29 cellular contexts compared by ENCODE assay signal in the genomic region with DNA sequence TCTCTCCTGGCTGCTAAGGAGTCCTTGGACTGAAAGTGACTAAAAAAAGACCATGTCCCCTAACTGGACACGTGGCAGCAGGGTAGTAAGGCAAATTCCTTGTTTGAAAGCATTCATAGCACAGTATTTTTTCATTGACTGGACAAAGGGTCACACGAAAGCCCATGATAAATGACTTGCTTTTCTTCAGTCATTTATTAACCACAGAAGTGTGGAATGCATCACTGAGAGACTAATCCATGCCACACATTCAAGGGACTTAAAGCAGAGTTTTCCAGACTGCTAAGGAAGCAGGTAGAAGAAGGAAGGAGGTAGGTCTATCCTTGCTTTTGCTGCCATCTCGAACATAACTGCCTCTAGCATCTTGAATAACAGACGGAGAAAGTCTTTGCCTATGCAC. TPM values are rescaled to one million over a fixed set of nuclear protein-coding genes. Genes with fewer than 3 reads are reported as not detected.
"Had no signal": no experiment of that assay in that cellular context is flagged by ENCODE, and none has a peak within 500 bp of the region (broad histone marks: within the 10 kb centered on the region; RNA-seq: fewer than 3 reads in every experiment).

No MANE protein-coding gene starts in this region.

- H3K4me2 ChIP-seq: neural progenitor cell had no signal

- H3K9ac ChIP-seq: neural progenitor cell had no signal

- H3K4me3 Mint-ChIP-seq: mesothelial cell of epicardium; naive B cell; natural killer cell treated with Interleukin-12 subunit alpha and Interleukin-12 subunit beta and Interleukin-15 and Interleukin-18, amount 100 ng/mL, for 72 hours; neural progenitor cell; stimulated activated memory B cell treated with anti-CD40 and anti-IgM and Interleukin-4, amounts not matched to agents 10 μg/mL and 1 μg/mL and 100 μg/mL, for 72 hours had no signal

- H2AFZ ChIP-seq: neural progenitor cell had no signal

- H3K27me3 ChIP-seq: gastrocnemius medialis, neural progenitor cell, right atrium auricular region, spleen, testis, tibial artery, upper lobe of left lung had no signal

- H3K27ac ChIP-seq: dorsolateral prefrontal cortex, gastrocnemius medialis, neural progenitor cell, right atrium auricular region, skin epidermis, spleen, testis, tibial artery, upper lobe of left lung had no signal

- H3K36me3 ChIP-seq: gastrocnemius medialis, neural progenitor cell, right atrium auricular region, spleen, tibial artery, upper lobe of left lung had no signal

- DNase-seq: central memory CD4-positive, alpha-beta T cell; dorsolateral prefrontal cortex; effector CD4-positive, alpha-beta T cell; foreskin fibroblast; gastrocnemius medialis; head of caudate nucleus; kidney glomerular epithelial cell; mesenchymal stem cell; mucosa of descending colon; naive B cell; spleen; stimulated activated CD4-positive, alpha-beta T cell treated with anti-CD3 and anti-CD28 coated beads, Interleukin-4, amount 100 ng/mL, for 4 hours; stimulated activated naive CD8-positive, alpha-beta T cell treated with anti-CD3 and anti-CD28 coated beads, Interleukin-15, Interleukin-2, amounts not matched to agents 100 U/mL and 50 U/mL, for 24 hours; substantia nigra; testis; tibial artery; upper lobe of left lung had no signal

- H3K4me3 ChIP-seq: dorsolateral prefrontal cortex, gastrocnemius medialis, mucosa of descending colon, neural progenitor cell, right atrium auricular region, skin epidermis, spleen, testis, tibial artery, upper lobe of left lung had no signal

- H3K27ac Mint-ChIP-seq: mesothelial cell of epicardium; naive B cell; natural killer cell treated with Interleukin-12 subunit alpha and Interleukin-12 subunit beta and Interleukin-15 and Interleukin-18, amount 100 ng/mL, for 72 hours; neural progenitor cell; stimulated activated memory B cell treated with anti-CD40 and anti-IgM and Interleukin-4, amounts not matched to agents 10 μg/mL and 1 μg/mL and 100 μg/mL, for 72 hours had no signal

- H3K4me1 ChIP-seq: gastrocnemius medialis, neural progenitor cell, right atrium auricular region, spleen, testis, tibial artery, upper lobe of left lung had no signal

- H3K9me3 Mint-ChIP-seq: mesothelial cell of epicardium; natural killer cell treated with Interleukin-12 subunit alpha and Interleukin-12 subunit beta and Interleukin-15 and Interleukin-18, amount 100 ng/mL, for 72 hours; neural progenitor cell; stimulated activated memory B cell treated with anti-CD40 and anti-IgM and Interleukin-4, amounts not matched to agents 10 μg/mL and 1 μg/mL and 100 μg/mL, for 72 hours had no signal

- H3K4me1 Mint-ChIP-seq: naive B cell; neural progenitor cell; stimulated activated memory B cell treated with anti-CD40 and anti-IgM and Interleukin-4, amounts not matched to agents 10 μg/mL and 1 μg/mL and 100 μg/mL, for 72 hours had no signal

- H3K9me3 ChIP-seq: gastrocnemius medialis, mucosa of descending colon, right atrium auricular region, spleen, testis, tibial artery, upper lobe of left lung had no signal

- ATAC-seq: esophagus mucosa; gastrocnemius medialis; mucosa of descending colon; natural killer cell treated with Interleukin-12 subunit alpha and Interleukin-12 subunit beta and Interleukin-15 and Interleukin-18, amount 100 ng/mL, for 72 hours; stimulated activated memory B cell treated with anti-CD40 and anti-IgM and Interleukin-4, amounts not matched to agents 10 μg/mL and 1 μg/mL and 100 μg/mL, for 72 hours; stimulated activated naive CD8-positive, alpha-beta T cell treated with anti-CD3 and anti-CD28 coated beads, Interleukin-15, Interleukin-2, amounts not matched to agents 100 U/mL and 50 U/mL, for 24 hours had no signal

- H3K36me3 Mint-ChIP-seq: mesothelial cell of epicardium; naive B cell; natural killer cell treated with Interleukin-12 subunit alpha and Interleukin-12 subunit beta and Interleukin-15 and Interleukin-18, amount 100 ng/mL, for 72 hours; neural progenitor cell; stimulated activated memory B cell treated with anti-CD40 and anti-IgM and Interleukin-4, amounts not matched to agents 10 μg/mL and 1 μg/mL and 100 μg/mL, for 72 hours had no signal

RNA-seq across cellular contexts. Expression of a gene that starts 31.2 kb away (rescaled TPM):
- total RNA-seq: esophagus mucosa; gastrocnemius medialis; glomerular endothelial cell; lower leg skin; lung microvascular endothelial cell; natural killer cell treated with Interleukin-12 subunit alpha and Interleukin-12 subunit beta and Interleukin-15 and Interleukin-18, amount 100 ng/mL, for 72 hours; osteocyte; posterior vena cava; right atrium auricular region had no signal
